ENCODE assay signal across 1 cellular context in the genomic region with DNA sequence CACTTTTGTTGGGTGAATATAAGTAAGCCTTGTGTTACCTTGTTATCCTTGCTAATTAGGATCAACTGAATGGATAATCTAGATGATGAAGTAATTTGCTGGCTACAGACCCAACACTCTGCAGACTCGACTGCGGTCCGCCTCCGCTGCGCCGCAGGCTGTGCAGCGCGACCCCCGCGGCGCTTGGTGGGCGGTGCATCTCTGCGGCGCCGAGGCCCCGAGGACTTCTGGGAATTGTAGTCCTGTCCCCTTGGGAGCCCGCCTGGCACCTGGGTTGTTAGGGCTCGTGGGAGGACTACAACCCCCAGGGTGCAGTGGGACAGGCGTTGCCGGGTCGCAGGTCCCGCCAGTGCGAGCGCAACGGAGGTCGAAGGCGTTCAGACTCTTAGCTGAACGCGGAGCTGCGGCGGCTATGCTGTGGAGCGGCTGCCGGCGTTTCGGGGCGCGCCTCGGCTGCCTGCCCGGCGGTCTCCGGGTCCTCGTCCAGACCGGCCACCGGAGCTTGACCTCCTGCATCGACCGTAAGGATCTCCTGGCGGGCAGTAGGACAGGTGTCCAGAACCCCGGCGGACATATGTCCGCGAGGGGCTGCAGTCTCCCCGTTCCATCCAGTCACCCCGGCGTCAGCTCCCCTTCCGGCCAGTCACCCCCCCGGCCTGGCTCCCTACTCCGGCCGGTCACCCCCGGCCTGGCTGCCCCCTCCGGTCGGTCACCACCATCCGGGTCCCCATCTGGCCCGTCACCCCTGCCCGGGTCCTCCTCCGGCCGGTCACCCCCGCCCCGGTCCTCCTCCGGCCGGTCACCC.
A peak's percentile ranks its signal among the peaks of the same experiment; 100 is the strongest.
TF ChIP-seq lines count a peak whose summit lies in the region.

Gene ACAD8 (plus strand): TSS at position 380 of the 805 bp plus-strand sequence. CDS start 33 bp downstream, at position 413.
Gene THYN1 (minus strand): TSS at position 164 of the 805 bp plus-strand sequence. CDS start 470 bp downstream, outside the sequence.

TF ChIP-seq in H1, 55 proteins besides CTCF, POLR2A, EP300 and RAD21 (continues in another document):
- TF ChIP-seq YY1 (IDR thresholded peaks at IDR 0.05; ENCODE audit: low read depth, low read length) (no peak), RBBP5 (IDR thresholded peaks at IDR 0.05; ENCODE audit: borderline replicate concordance, low read depth, low read length) (peak; percentile 54; the same call in 1 of the 2 replicates), CHD1 (IDR thresholded peaks at IDR 0.05; ENCODE audit: low read depth, low read length) (no peak), SP1 (IDR thresholded peaks at IDR 0.05; ENCODE audit: low read depth, low read length) (no peak), GABPA (IDR thresholded peaks at IDR 0.05; ENCODE audit: borderline replicate concordance, insufficient read depth, low read length) (no peak), NANOG (IDR thresholded peaks at IDR 0.05; ENCODE audit: insufficient read depth, low read depth, low read length, poor library complexity, severe bottlenecking) (no peak), HDAC2 (IDR thresholded peaks at IDR 0.05; ENCODE audit: borderline replicate concordance in 1 of 2, low read depth in 2 of 2, low read length in 2 of 2) (peak in 1 of 2 experiments; percentile 75; a peak in 2 of 4 replicates), PHF8 (conservative IDR thresholded peaks at IDR 0.05; ENCODE audit: low read depth, low read length) (peak; percentile 57; the same call in 1 of the 2 replicates), ATF2 (IDR thresholded peaks at IDR 0.05; ENCODE audit: low read length) (no peak), KDM4A (IDR thresholded peaks at IDR 0.05; ENCODE audit: low read depth, low read length, severe bottlenecking) (peak; percentile 41), SP4 (IDR thresholded peaks at IDR 0.05; ENCODE audit: low read length) (no peak), USF2 (IDR thresholded peaks at IDR 0.05; ENCODE audit: low read length) (no peak), BACH1 (IDR thresholded peaks at IDR 0.05; ENCODE audit: low read length) (no peak), SRF (IDR thresholded peaks at IDR 0.05; ENCODE audit: low read depth, low read length) (no peak), CBX8 (IDR thresholded peaks at IDR 0.05; ENCODE audit: borderline replicate concordance, low read depth, low read length) (no peak), SIRT6 (IDR thresholded peaks at IDR 0.05; ENCODE audit: low read length) (no peak), SUZ12 (IDR thresholded peaks at IDR 0.05; ENCODE audit: low read length) (no peak), RNF2 (IDR thresholded peaks at IDR 0.05; ENCODE audit: borderline replicate concordance, low read depth, low read length, missing control alignments, poor library complexity, severe bottlenecking) (no peak), TAF1 (IDR thresholded peaks at IDR 0.05; ENCODE audit: low read depth, low read length) (peak; percentile 90), CHD2 (IDR thresholded peaks at IDR 0.05; ENCODE audit: low read length) (peak; percentile 63; the same call in 1 of the 2 replicates), TEAD4 (IDR thresholded peaks at IDR 0.05; ENCODE audit: low read depth, low read length) (no peak), GTF2F1 (IDR thresholded peaks at IDR 0.05; ENCODE audit: borderline replicate concordance, low read depth, low read length) (no peak), RFX5 (IDR thresholded peaks at IDR 0.05; ENCODE audit: borderline replicate concordance, low read depth, low read length) (no peak), HDAC6 (IDR thresholded peaks at IDR 0.05; ENCODE audit: low read depth, low read length) (no peak), CHD7 (IDR thresholded peaks at IDR 0.05; ENCODE audit: insufficient replicate concordance, low read length) (no peak), CEBPB (IDR thresholded peaks at IDR 0.05; ENCODE audit: low read depth, low read length) (no peak), TCF12 (IDR thresholded peaks at IDR 0.05; ENCODE audit: low read depth, low read length) (no peak), CTBP2 (IDR thresholded peaks at IDR 0.05; ENCODE audit: borderline replicate concordance, insufficient read depth, insufficient read length, low read length) (no peak), E2F6 (IDR thresholded peaks at IDR 0.05) (no peak; the same call in 1 of the 2 replicates), EZH2 (IDR thresholded peaks at IDR 0.05; ENCODE audit: low read depth, low read length, severe bottlenecking) (no peak), ZNF274 (IDR thresholded peaks at IDR 0.05; ENCODE audit: borderline replicate concordance, extremely low read depth, low read length) (no peak), TBP (IDR thresholded peaks at IDR 0.05; ENCODE audit: low read depth, low read length) (peak; percentile 79), CREB1 (IDR thresholded peaks at IDR 0.05) (peak; percentile 59), SIN3A (conservative IDR thresholded peaks at IDR 0.05 in 1 of 2, IDR thresholded peaks at IDR 0.05 in 1 of 2; ENCODE audit: low read depth in 1 of 2, low read length in 2 of 2) (peak in 1 of 2 experiments; percentile 91; a peak in 2 of 4 replicates), BRCA1 (IDR thresholded peaks at IDR 0.05; ENCODE audit: low read depth, low read length) (no peak), SIX5 (IDR thresholded peaks at IDR 0.05; ENCODE audit: low read depth, low read length) (peak; percentile 88), MAFK (IDR thresholded peaks at IDR 0.05; ENCODE audit: low read depth, low read length) (no peak), JUN (IDR thresholded peaks at IDR 0.05; ENCODE audit: low read depth, low read length) (no peak), NRF1 (IDR thresholded peaks at IDR 0.05; ENCODE audit: low read depth, low read length) (0 out of 2 replicates have a peak, but pooled peaks have one; percentile 15), RXRA (IDR thresholded peaks at IDR 0.05; ENCODE audit: insufficient read depth, low read depth, low read length) (no peak), POU5F1 (IDR thresholded peaks at IDR 0.05; ENCODE audit: low read depth, low read length) (no peak), TAF7 (optimal IDR thresholded peaks at IDR 0.05; ENCODE audit: borderline replicate concordance, low read depth, low read length) (peak; percentile 53), KDM1A (IDR thresholded peaks at IDR 0.05; ENCODE audit: borderline replicate concordance, low read length) (no peak; the same call in 1 of the 2 replicates), KDM5A (IDR thresholded peaks at IDR 0.05; ENCODE audit: low read length) (no peak), BCL11A (IDR thresholded peaks at IDR 0.05; ENCODE audit: low read depth in 2 of 2, low read length in 2 of 2) (no peak), EGR1 (IDR thresholded peaks at IDR 0.05; ENCODE audit: borderline replicate concordance, low read depth, low read length) (no peak; the same call in 1 of the 2 replicates), SAP30 (IDR thresholded peaks at IDR 0.05; ENCODE audit: insufficient read depth, insufficient replicate concordance, low read length) (no peak), FOSL1 (IDR thresholded peaks at IDR 0.05; ENCODE audit: insufficient read depth, low read depth, low read length) (no peak), JUND (IDR thresholded peaks at IDR 0.05; ENCODE audit: low read length) (no peak; the same call in 1 of the 2 replicates), SP2 (IDR thresholded peaks at IDR 0.05; ENCODE audit: low read length) (no peak), POLR2AphosphoS5 (IDR thresholded peaks at IDR 0.05; ENCODE audit: low read depth, low read length) (0 out of 2 replicates have a peak, but pooled peaks have one; percentile 59), ASH2L (IDR thresholded peaks at IDR 0.05; ENCODE audit: low read length) (peak; percentile 51)
- TF ChIP-seq, protein P1, sequence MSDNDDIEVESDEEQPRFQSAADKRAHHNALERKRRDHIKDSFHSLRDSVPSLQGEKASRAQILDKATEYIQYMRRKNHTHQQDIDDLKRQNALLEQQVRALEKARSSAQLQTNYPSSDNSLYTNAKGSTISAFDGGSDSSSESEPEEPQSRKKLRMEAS (IDR thresholded peaks at IDR 0.05): no peak; the same call in 1 of the 2 replicates
- TF ChIP-seq, protein P2, sequence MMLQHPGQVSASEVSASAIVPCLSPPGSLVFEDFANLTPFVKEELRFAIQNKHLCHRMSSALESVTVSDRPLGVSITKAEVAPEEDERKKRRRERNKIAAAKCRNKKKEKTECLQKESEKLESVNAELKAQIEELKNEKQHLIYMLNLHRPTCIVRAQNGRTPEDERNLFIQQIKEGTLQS (IDR thresholded peaks at IDR 0.05; ENCODE audit: insufficient read depth, low read depth, low read length): no peak
